10 cellular contexts compared by ENCODE assay signal in the genomic region with DNA sequence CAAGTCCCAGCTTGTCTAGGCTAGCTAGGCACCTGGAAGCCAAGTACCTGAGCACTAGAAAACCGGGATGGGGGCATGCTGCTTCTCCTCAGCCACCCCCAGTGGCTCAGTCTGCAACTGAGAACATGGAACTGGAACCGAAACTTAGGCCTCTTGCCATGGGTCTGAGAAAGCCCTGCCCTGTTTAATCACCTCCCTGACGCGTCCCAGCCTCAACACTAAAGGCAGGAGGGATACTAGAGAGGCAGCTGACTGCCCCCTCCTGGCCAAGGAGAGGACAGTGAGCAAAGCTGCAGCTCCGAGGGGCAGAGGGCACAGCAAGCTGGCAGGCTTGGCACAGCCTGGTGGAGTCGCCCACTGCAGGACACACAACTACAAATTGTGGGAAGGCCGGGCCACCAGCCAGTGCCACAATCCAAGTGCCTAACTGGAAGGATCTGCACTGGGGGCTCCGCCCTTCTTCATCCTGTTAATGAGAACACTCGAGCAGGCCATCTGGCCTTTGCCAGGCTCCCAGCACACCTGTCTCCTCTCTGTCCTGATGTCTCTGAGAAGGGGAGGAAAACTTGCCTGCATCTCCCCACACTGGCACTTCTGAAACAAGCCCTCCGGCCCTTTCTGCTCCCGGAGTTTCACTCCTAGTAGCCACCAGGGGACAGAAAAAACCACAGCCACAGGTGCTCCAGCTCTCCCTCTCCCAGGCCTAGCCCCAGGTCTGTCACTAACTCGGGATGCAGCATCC. TPM values are rescaled to one million over a fixed set of nuclear protein-coding genes. Genes with fewer than 3 reads are reported as not detected.
DNase-seq lines count a peak whose midpoint lies in the region; ATAC-seq and TF ChIP-seq lines count a peak whose summit lies in the region.
"Had no signal": no experiment of that assay in that cellular context is flagged by ENCODE, and none has a peak within 500 bp of the region (broad histone marks: within the 10 kb centered on the region; RNA-seq: fewer than 3 reads in every experiment).

No MANE protein-coding gene starts in this region.

- H3K27me3 ChIP-seq in heart right ventricle = peaks cover 0 to 6% (median 0%) of the 10 kb centered on the region in 7 donors

- no peaks in the 10 kb centered on the region for H3K9me3 Mint-ChIP-seq in activated naive CD4-positive, alpha-beta T cell treated with anti-CD3 and anti-CD28 coated beads, Interleukin-2, amount 10 ng/mL, durations not matched to agents 7 days and 5 days
- H3K9me3 Mint-ChIP-seq: activated naive CD4-positive, alpha-beta T cell treated with anti-CD3 and anti-CD28 coated beads, Interleukin-2, amount 50 U/mL, for 24 hours; CD4-positive, alpha-beta memory T cell had no signal

- no peaks in the 10 kb centered on the region for H3K36me3 ChIP-seq in heart right ventricle

- ATAC-seq in HG02938 (IDR thresholded peaks at IDR 0.05; ENCODE audit: unreplicated experiment) = peak; percentile 52
- ATAC-seq in heart right ventricle = peak in 6 of 8 donors; percentile 21 to 61 (median 52)

- H3K9me3 ChIP-seq in heart right ventricle = peaks cover 0 to 9% (median 0%) of the 10 kb centered on the region in 11 donors

- H3K27ac Mint-ChIP-seq in activated naive CD4-positive, alpha-beta T cell treated with anti-CD3 and anti-CD28 coated beads, Interleukin-2, amount 10 ng/mL, durations not matched to agents 7 days and 5 days = no peak overlapping the region
- H3K27ac Mint-ChIP-seq: activated naive CD4-positive, alpha-beta T cell treated with anti-CD3 and anti-CD28 coated beads, Interleukin-2, amount 50 U/mL, for 24 hours; CD4-positive, alpha-beta memory T cell had no signal

- H3K4me3 ChIP-seq in heart right ventricle = no peak overlapping the region

- DNase-seq in NCI-H2227 (lab: John Stamatoyannopoulos, UW; ENCODE audit: unreplicated experiment) (peak; percentile 23), NCI-H2227 treated with DMSO at 0.1 percent for 48 hours (lab: John Stamatoyannopoulos, UW) (no peak), NCI-H526 treated with DMSO at 0.1 percent for 48 hours (lab: John Stamatoyannopoulos, UW) (peak; percentile 44), heart right ventricle (no peak), COLO829 (ENCODE audit: low spot score) (no peak)
- peak; percentile 55 for DNase-seq in activated naive CD4-positive, alpha-beta T cell treated with anti-CD3 and anti-CD28 coated beads, Interleukin-2, amount 10 ng/mL, durations not matched to agents 7 days and 5 days
- peak; percentile 28 for DNase-seq in stimulated activated CD4-positive, alpha-beta T cell treated with anti-CD3 and anti-CD28 coated beads, Interleukin-12 subunit alpha, Interleukin-12 subunit beta, amount 100 ng/mL, for 4 hours

- no peak overlapping the region for H3K4me3 Mint-ChIP-seq in activated naive CD4-positive, alpha-beta T cell treated with anti-CD3 and anti-CD28 coated beads, Interleukin-2, amount 10 ng/mL, durations not matched to agents 7 days and 5 days
- H3K4me3 Mint-ChIP-seq: activated naive CD4-positive, alpha-beta T cell treated with anti-CD3 and anti-CD28 coated beads, Interleukin-2, amount 50 U/mL, for 24 hours; CD4-positive, alpha-beta memory T cell had no signal

- intact Hi-C loops in heart right ventricle (cut with DNase I) = loop anchor here in 5 of 10 donors (5.0 to 10.0 kb wide), 3 partner anchors 237 to 277 kb away; no protein-coding TSS in a partner anchor

- no peaks in the 10 kb centered on the region for H3K27me3 Mint-ChIP-seq in activated naive CD4-positive, alpha-beta T cell treated with anti-CD3 and anti-CD28 coated beads, Interleukin-2, amount 10 ng/mL, durations not matched to agents 7 days and 5 days
- H3K27me3 Mint-ChIP-seq: activated naive CD4-positive, alpha-beta T cell treated with anti-CD3 and anti-CD28 coated beads, Interleukin-2, amount 50 U/mL, for 24 hours; CD4-positive, alpha-beta memory T cell had no signal

- peak in 8 of 9 donors; percentile 9 to 63 (median 42) for TF ChIP-seq CTCF in heart right ventricle (IDR thresholded peaks at IDR 0.05)

- H3K36me3 Mint-ChIP-seq in activated naive CD4-positive, alpha-beta T cell treated with anti-CD3 and anti-CD28 coated beads, Interleukin-2, amount 10 ng/mL, durations not matched to agents 7 days and 5 days = no peaks in the 10 kb centered on the region
- H3K36me3 Mint-ChIP-seq: activated naive CD4-positive, alpha-beta T cell treated with anti-CD3 and anti-CD28 coated beads, Interleukin-2, amount 50 U/mL, for 24 hours; CD4-positive, alpha-beta memory T cell had no signal

- H3K4me1 ChIP-seq in heart right ventricle = no peaks in the 10 kb centered on the region

- CTCF ChIA-PET in activated naive CD4-positive, alpha-beta T cell treated with anti-CD3 and anti-CD28 coated beads, Interleukin-2, amount 10 ng/mL, durations not matched to agents 7 days and 5 days (lab: Charles Lee) = interaction anchor here (1.0 to 7.6 kb wide), 10 partner anchors 8 to 498 kb away, joined by 3 to 54 read pairs (median 4); no protein-coding TSS in a partner anchor

- WGBS in heart right ventricle, 2 donors = 80% methylated on average over 12 of the region's 12 CpGs

- H3K27ac ChIP-seq in heart right ventricle = no peak overlapping the region

- H3K4me1 Mint-ChIP-seq in activated naive CD4-positive, alpha-beta T cell treated with anti-CD3 and anti-CD28 coated beads, Interleukin-2, amount 10 ng/mL, durations not matched to agents 7 days and 5 days = peaks cover 2% of the 10 kb centered on the region
- H3K4me1 Mint-ChIP-seq: activated naive CD4-positive, alpha-beta T cell treated with anti-CD3 and anti-CD28 coated beads, Interleukin-2, amount 50 U/mL, for 24 hours; CD4-positive, alpha-beta memory T cell had no signal

RNA-seq across cellular contexts. Expression of a gene that starts 53.7 kb away (rescaled TPM):
- 100 to 1,000 TPM in 4 of 10 donors, 10 to 100 TPM in 6; 38.6 to 144 (median 82.5) TPM for total RNA-seq in heart right ventricle
- polyA plus RNA-seq in heart right ventricle = 10 to 100 TPM in 1 of 2 donors, 1 to 10 TPM in 1; 9.6 to 85.4 TPM

Comparison
In these comparisons a context has a peak if more than half of its experiments do, and no peak if none do; other contexts are left out.
1. DNase-seq: peak in NCI-H2227 (single experiment), NCI-H526 treated with DMSO at 0.1 percent for 48 hours (single experiment), activated naive CD4-positive, alpha-beta T cell treated with anti-CD3 and anti-CD28 coated beads, Interleukin-2, amount 10 ng/mL, durations not matched to agents 7 days and 5 days (single experiment) and stimulated activated CD4-positive, alpha-beta T cell treated with anti-CD3 and anti-CD28 coated beads, Interleukin-12 subunit alpha, Interleukin-12 subunit beta, amount 100 ng/mL, for 4 hours (single experiment); none in NCI-H2227 treated with DMSO at 0.1 percent for 48 hours (single experiment), heart right ventricle (0 of 2) and COLO829 (single experiment).